ENCODE assay signal across 1 cellular context in the genomic region with DNA sequence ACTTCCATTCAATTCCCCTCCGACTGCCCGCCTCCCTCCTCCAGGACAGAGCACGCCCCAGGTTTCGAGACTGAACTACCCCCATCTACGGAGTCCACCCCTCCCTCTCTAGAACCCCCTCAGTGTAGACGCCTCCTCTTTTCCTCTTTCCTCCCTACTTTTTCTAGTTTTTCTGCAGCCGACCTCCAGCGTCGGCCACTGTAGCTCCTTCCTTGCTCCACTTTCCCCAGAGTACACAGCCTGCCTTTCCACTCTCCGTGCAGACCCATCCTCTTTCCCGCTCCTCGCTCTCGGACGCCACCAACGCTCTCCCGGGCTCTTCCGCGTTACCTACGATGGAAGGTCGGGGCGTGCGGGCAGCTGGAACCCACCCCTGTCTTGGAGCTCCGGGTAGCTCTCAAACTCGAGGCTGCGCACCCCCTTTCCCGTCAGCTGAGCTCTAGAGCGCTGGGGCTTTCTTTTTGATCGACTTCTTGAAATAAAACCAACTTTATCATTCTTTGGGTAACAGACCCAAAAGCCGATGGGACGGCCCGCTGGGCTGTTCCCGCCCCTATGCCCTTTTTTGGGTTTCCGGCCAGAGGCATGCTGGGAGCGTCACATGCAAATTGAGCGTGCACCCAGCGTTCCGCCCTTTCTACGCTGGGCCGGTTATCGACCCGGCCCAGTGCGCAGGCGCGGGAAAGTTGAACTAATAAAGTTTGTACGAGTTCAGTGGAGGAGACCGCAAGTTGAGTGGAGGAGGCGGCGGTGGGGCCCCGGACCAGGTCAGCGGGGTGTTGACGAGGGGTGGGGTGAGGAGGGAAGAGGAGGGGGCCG.
TF ChIP-seq lines count a peak whose summit lies in the region.

A gene with protein sequence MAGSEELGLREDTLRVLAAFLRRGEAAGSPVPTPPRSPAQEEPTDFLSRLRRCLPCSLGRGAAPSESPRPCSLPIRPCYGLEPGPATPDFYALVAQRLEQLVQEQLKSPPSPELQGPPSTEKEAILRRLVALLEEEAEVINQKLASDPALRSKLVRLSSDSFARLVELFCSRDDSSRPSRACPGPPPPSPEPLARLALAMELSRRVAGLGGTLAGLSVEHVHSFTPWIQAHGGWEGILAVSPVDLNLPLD (plus strand): TSS at position 633 of the 819 bp plus-strand sequence. CDS start 760 bp downstream, outside the sequence.
A gene with protein sequence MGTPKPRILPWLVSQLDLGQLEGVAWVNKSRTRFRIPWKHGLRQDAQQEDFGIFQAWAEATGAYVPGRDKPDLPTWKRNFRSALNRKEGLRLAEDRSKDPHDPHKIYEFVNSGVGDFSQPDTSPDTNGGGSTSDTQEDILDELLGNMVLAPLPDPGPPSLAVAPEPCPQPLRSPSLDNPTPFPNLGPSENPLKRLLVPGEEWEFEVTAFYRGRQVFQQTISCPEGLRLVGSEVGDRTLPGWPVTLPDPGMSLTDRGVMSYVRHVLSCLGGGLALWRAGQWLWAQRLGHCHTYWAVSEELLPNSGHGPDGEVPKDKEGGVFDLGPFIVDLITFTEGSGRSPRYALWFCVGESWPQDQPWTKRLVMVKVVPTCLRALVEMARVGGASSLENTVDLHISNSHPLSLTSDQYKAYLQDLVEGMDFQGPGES (minus strand): TSS at position 557 of the 819 bp plus-strand sequence. CDS start 1,019 bp downstream, outside the sequence.

TF ChIP-seq in HepG2, 621 proteins besides CTCF, POLR2A, EP300 and RAD21 (continued from another document and continues in another):
- TF ChIP-seq ZBED4 (CRISPR knock-in tag; IDR thresholded peaks at IDR 0.05; ENCODE audit: borderline replicate concordance), result 0 out of 2 replicates have a peak, but pooled peaks have one; percentile 55
- peak; percentile 29; the same call in 1 of the 2 replicates for TF ChIP-seq SMAD3 (CRISPR knock-in tag; IDR thresholded peaks at IDR 0.05)
- peak; percentile 69; the same call in 1 of the 2 replicates for TF ChIP-seq E2F1 (CRISPR knock-in tag; IDR thresholded peaks at IDR 0.05)
- 0 out of 2 replicates have a peak, but pooled peaks have one; percentile 38 for TF ChIP-seq ZNF746 (CRISPR knock-in tag; IDR thresholded peaks at IDR 0.05)
- TF ChIP-seq ZNF230 (CRISPR knock-in tag; IDR thresholded peaks at IDR 0.05), result peak; percentile 23; the same call in 1 of the 2 replicates
- TF ChIP-seq ZNF326 (CRISPR knock-in tag; IDR thresholded peaks at IDR 0.05; ENCODE audit: borderline replicate concordance), result no peak
- TF ChIP-seq, protein P1, sequence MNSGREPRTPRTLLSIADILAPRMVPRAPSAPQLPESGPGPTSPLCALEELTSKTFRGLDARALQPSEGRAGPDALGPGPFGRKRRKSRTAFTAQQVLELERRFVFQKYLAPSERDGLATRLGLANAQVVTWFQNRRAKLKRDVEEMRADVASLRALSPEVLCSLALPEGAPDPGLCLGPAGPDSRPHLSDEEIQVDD (CRISPR knock-in tag; IDR thresholded peaks at IDR 0.05; ENCODE audit: borderline replicate concordance), result no peak
- no peak for TF ChIP-seq SOX6 (IDR thresholded peaks at IDR 0.05)
- peak; percentile 31; the same call in 1 of the 2 replicates for TF ChIP-seq SOX6 (CRISPR knock-in tag; IDR thresholded peaks at IDR 0.05)
- TF ChIP-seq BCL3 (CRISPR knock-in tag; IDR thresholded peaks at IDR 0.05), result no peak
- no peak for TF ChIP-seq ZFP1 (CRISPR knock-in tag; IDR thresholded peaks at IDR 0.05)
- TF ChIP-seq ZNF850 (CRISPR knock-in tag; conservative IDR thresholded peaks at IDR 0.05), result no peak
- TF ChIP-seq ELF4 (CRISPR knock-in tag; IDR thresholded peaks at IDR 0.05; ENCODE audit: borderline replicate concordance), result 0 out of 2 replicates have a peak, but pooled peaks have one; percentile 62
- no peak for TF ChIP-seq ZNF333 (CRISPR knock-in tag; IDR thresholded peaks at IDR 0.05; ENCODE audit: borderline replicate concordance)
- 0 out of 2 replicates have a peak, but pooled peaks have one; percentile 52 for TF ChIP-seq KLF12 (CRISPR knock-in tag; IDR thresholded peaks at IDR 0.05; ENCODE audit: borderline replicate concordance)
- TF ChIP-seq ZFAT (CRISPR knock-in tag; conservative IDR thresholded peaks at IDR 0.05), result peak; percentile 36; the same call in 1 of the 2 replicates
- no peak for TF ChIP-seq KDM6A (CRISPR knock-in tag; IDR thresholded peaks at IDR 0.05; ENCODE audit: low read depth)
- peak; percentile 71 for TF ChIP-seq NR2C2 (CRISPR knock-in tag; IDR thresholded peaks at IDR 0.05; ENCODE audit: borderline replicate concordance)
- no peak for TF ChIP-seq ZNF747 (CRISPR knock-in tag; IDR thresholded peaks at IDR 0.05; ENCODE audit: borderline replicate concordance)
- TF ChIP-seq ZFP90 (CRISPR knock-in tag; IDR thresholded peaks at IDR 0.05; ENCODE audit: borderline replicate concordance), result peak; percentile 63; the same call in 1 of the 2 replicates
- TF ChIP-seq MEF2D (CRISPR knock-in tag; IDR thresholded peaks at IDR 0.05), result peak; percentile 73
- 0 out of 2 replicates have a peak, but pooled peaks have one; percentile 13 for TF ChIP-seq HOXA5 (CRISPR knock-in tag; IDR thresholded peaks at IDR 0.05)
- TF ChIP-seq ZNF224 (CRISPR knock-in tag; IDR thresholded peaks at IDR 0.05), result peak; percentile 42; the same call in 1 of the 2 replicates
- TF ChIP-seq, protein P2, sequence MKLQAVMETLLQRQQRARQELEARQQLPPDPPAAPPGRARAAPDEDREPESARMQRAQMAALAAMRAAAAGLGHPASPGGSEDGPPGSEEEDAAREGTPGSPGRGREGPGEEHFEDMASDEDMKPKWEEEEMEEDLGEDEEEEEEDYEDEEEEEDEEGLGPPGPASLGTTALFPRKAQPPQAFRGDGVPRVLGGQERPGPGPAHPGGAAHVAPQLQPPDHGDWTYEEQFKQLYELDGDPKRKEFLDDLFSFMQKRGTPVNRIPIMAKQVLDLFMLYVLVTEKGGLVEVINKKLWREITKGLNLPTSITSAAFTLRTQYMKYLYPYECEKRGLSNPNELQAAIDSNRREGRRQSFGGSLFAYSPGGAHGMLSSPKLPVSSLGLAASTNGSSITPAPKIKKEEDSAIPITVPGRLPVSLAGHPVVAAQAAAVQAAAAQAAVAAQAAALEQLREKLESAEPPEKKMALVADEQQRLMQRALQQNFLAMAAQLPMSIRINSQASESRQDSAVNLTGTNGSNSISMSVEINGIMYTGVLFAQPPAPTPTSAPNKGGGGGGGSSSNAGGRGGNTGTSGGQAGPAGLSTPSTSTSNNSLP (IDR thresholded peaks at IDR 0.05; ENCODE audit: low read depth, low read length), result 0 out of 2 replicates have a peak, but pooled peaks have one; percentile 10
- no peak for TF ChIP-seq ZNF24 (IDR thresholded peaks at IDR 0.05)
- no peak for TF ChIP-seq MED13 (CRISPR knock-in tag; IDR thresholded peaks at IDR 0.05)
- TF ChIP-seq ZNF142 (CRISPR knock-in tag; IDR thresholded peaks at IDR 0.05), result no peak
- TF ChIP-seq SRF (IDR thresholded peaks at IDR 0.05; ENCODE audit: low read depth, low read length), result peak; percentile 100
- TF ChIP-seq NCOA5 (CRISPR knock-in tag; IDR thresholded peaks at IDR 0.05), result no peak
- no peak for TF ChIP-seq ZNF331 (CRISPR knock-in tag; IDR thresholded peaks at IDR 0.05)
- TF ChIP-seq NAIF1 (CRISPR knock-in tag; IDR thresholded peaks at IDR 0.05; ENCODE audit: borderline replicate concordance), result peak; percentile 25; the same call in 1 of the 2 replicates
- TF ChIP-seq RBM39 (IDR thresholded peaks at IDR 0.05; ENCODE audit: low read depth, low read length, poor library complexity, severe bottlenecking), result peak; percentile 44
- peak; percentile 6 for TF ChIP-seq ZFP36 (IDR thresholded peaks at IDR 0.05; ENCODE audit: borderline replicate concordance, low read depth, low read length, partially characterized antibody)
- TF ChIP-seq ARNT2 (CRISPR knock-in tag; IDR thresholded peaks at IDR 0.05; ENCODE audit: low read depth), result 0 out of 2 replicates have a peak, but pooled peaks have one; percentile 24
- TF ChIP-seq ZNF232 (CRISPR knock-in tag; IDR thresholded peaks at IDR 0.05; ENCODE audit: borderline replicate concordance), result peak; percentile 25; the same call in 1 of the 2 replicates
- TF ChIP-seq BRCA1 (CRISPR knock-in tag; IDR thresholded peaks at IDR 0.05), result peak; percentile 45; the same call in 1 of the 2 replicates
